In genomic region chr1:185996211-185996610, GRCh38 we compare ENCODE assay signal across 15 cellular contexts.
DNase-seq lines count a peak whose midpoint lies in the region; ATAC-seq and TF ChIP-seq lines count a peak whose summit lies in the region.
"Had no signal": no experiment of that assay in that cellular context is flagged by ENCODE, and none has a peak within 500 bp of the region (broad histone marks: within the 10 kb centered on the region; RNA-seq: fewer than 3 reads in every experiment).

No MANE protein-coding gene starts in this region.

- H3K36me3 Mint-ChIP-seq in activated T-cell treated with anti-CD3 and anti-CD28 coated beads, Interleukin-2, amount 50 U/mL, for 24 hours (ENCODE audit: low read depth), result no peaks in the 10 kb centered on the region
- H3K36me3 Mint-ChIP-seq: activated naive CD4-positive, alpha-beta T cell treated with anti-CD3 and anti-CD28 coated beads, Interleukin-2, amount 50 U/mL, for 24 hours; CD8-positive, alpha-beta T cell; IgD-negative memory B cell; natural killer cell had no signal

- no peaks in the 10 kb centered on the region for H3K4me1 Mint-ChIP-seq in activated T-cell treated with anti-CD3 and anti-CD28 coated beads, Interleukin-2, amount 50 U/mL, for 24 hours (ENCODE audit: low read depth)
- H3K4me1 Mint-ChIP-seq: natural killer cell had no signal

- TF ChIP-seq POLR2A in adrenal gland (IDR thresholded peaks at IDR 0.05), result no peak

- H3K9me3 Mint-ChIP-seq in activated T-cell treated with anti-CD3 and anti-CD28 coated beads, Interleukin-2, amount 50 U/mL, for 24 hours, result no peaks in the 10 kb centered on the region
- H3K9me3 Mint-ChIP-seq: activated CD8-positive, alpha-beta T cell treated with anti-CD3 and anti-CD28 coated beads for 36 hours; activated naive CD4-positive, alpha-beta T cell treated with anti-CD3 and anti-CD28 coated beads, Interleukin-2, amount 50 U/mL, for 24 hours; CD8-positive, alpha-beta T cell; IgD-negative memory B cell had no signal

- WGBS in adrenal gland, 4 donors, result 71 to 73% (median 72%) methylated on average over 2 of the region's 2 CpGs

- H3K4me1 ChIP-seq in adrenal gland (replicated peaks in 1 of 2) (no peaks in the 10 kb centered on the region), foreskin keratinocyte (no peaks in the 10 kb centered on the region)

- H3K27ac ChIP-seq in adrenal gland (no peak overlapping the region), foreskin keratinocyte (no peak overlapping the region)

- H3K9me3 ChIP-seq in adrenal gland (replicated peaks in 1 of 3), result no peaks in the 10 kb centered on the region

- ATAC-seq in foreskin keratinocyte (peak; percentile 91), sciatic nerve (no peak)
- ATAC-seq: activated CD8-positive, alpha-beta T cell treated with anti-CD3 and anti-CD28 coated beads for 36 hours; CD8-positive, alpha-beta T cell; natural killer cell had no signal

- H3K36me3 ChIP-seq in adrenal gland (replicated peaks in 1 of 2), result no peaks in the 10 kb centered on the region

- H3K4me3 Mint-ChIP-seq in activated T-cell treated with anti-CD3 and anti-CD28 coated beads, Interleukin-2, amount 50 U/mL, for 24 hours, result no peak overlapping the region
- H3K4me3 Mint-ChIP-seq: activated CD8-positive, alpha-beta T cell treated with anti-CD3 and anti-CD28 coated beads for 36 hours; activated naive CD4-positive, alpha-beta T cell treated with anti-CD3 and anti-CD28 coated beads, Interleukin-2, amount 50 U/mL, for 24 hours; CD8-positive, alpha-beta T cell; IgD-negative memory B cell; natural killer cell had no signal

- no peak overlapping the region for H3K27ac Mint-ChIP-seq in activated T-cell treated with anti-CD3 and anti-CD28 coated beads, Interleukin-2, amount 50 U/mL, for 24 hours
- H3K27ac Mint-ChIP-seq: activated CD8-positive, alpha-beta T cell treated with anti-CD3 and anti-CD28 coated beads for 36 hours; activated naive CD4-positive, alpha-beta T cell treated with anti-CD3 and anti-CD28 coated beads, Interleukin-2, amount 50 U/mL, for 24 hours; CD8-positive, alpha-beta T cell; IgD-negative memory B cell; natural killer cell had no signal

- H3K4me3 ChIP-seq in adrenal gland, result no peak overlapping the region

- DNase-seq in HCEC 1CT (peak; percentile 62), adrenal gland (peak; percentile 27 to 57 (median 44)), foreskin keratinocyte (peak; percentile 60 to 83), sciatic nerve (ENCODE audit: low spot score) (peak; percentile 62), NCI-H2196 (lab: John Stamatoyannopoulos, UW; ENCODE audit: unreplicated experiment) (no peak), ureter (ENCODE audit: low spot score) (no peak), anterior cingulate cortex (lab: John Stamatoyannopoulos, UW) (no peak)
- DNase-seq in activated T-cell treated with anti-CD3 and anti-CD28 coated beads, Interleukin-2, amount 50 U/mL, for 24 hours, result no peak
- DNase-seq: activated CD8-positive, alpha-beta T cell treated with anti-CD3 and anti-CD28 coated beads for 36 hours; CD8-positive, alpha-beta T cell; natural killer cell; NCI-H2081 treated with DMSO at 0.1 percent for 48 hours; stimulated activated CD4-positive, alpha-beta T cell treated with anti-CD3 and anti-CD28 coated beads, Interleukin-15, amount 100 ng/mL, for 24 hours had no signal

- intact Hi-C loops in adrenal gland (cut with DNase I) (no loop called here), sciatic nerve (cut with DNase I) (no loop called here)

- H3K27me3 ChIP-seq in adrenal gland (no peaks in the 10 kb centered on the region), foreskin keratinocyte (no peaks in the 10 kb centered on the region)

- H3K27me3 Mint-ChIP-seq in activated T-cell treated with anti-CD3 and anti-CD28 coated beads, Interleukin-2, amount 50 U/mL, for 24 hours, result no peaks in the 10 kb centered on the region

- TF ChIP-seq CTCF in adrenal gland (IDR thresholded peaks at IDR 0.05) (no peak), foreskin keratinocyte (conservative IDR thresholded peaks at IDR 0.05) (no peak)

Comparison
In these comparisons a context has a peak if more than half of its experiments do, and no peak if none do; other contexts are left out.
1. DNase-seq: peak in HCEC 1CT (single experiment), adrenal gland (7 of 7), foreskin keratinocyte (2 of 2) and sciatic nerve (single experiment); none in NCI-H2196 (single experiment), ureter (single experiment), activated T-cell treated with anti-CD3 and anti-CD28 coated beads, Interleukin-2, amount 50 U/mL, for 24 hours (single experiment) and anterior cingulate cortex (0 of 58).